In the genomic region with DNA sequence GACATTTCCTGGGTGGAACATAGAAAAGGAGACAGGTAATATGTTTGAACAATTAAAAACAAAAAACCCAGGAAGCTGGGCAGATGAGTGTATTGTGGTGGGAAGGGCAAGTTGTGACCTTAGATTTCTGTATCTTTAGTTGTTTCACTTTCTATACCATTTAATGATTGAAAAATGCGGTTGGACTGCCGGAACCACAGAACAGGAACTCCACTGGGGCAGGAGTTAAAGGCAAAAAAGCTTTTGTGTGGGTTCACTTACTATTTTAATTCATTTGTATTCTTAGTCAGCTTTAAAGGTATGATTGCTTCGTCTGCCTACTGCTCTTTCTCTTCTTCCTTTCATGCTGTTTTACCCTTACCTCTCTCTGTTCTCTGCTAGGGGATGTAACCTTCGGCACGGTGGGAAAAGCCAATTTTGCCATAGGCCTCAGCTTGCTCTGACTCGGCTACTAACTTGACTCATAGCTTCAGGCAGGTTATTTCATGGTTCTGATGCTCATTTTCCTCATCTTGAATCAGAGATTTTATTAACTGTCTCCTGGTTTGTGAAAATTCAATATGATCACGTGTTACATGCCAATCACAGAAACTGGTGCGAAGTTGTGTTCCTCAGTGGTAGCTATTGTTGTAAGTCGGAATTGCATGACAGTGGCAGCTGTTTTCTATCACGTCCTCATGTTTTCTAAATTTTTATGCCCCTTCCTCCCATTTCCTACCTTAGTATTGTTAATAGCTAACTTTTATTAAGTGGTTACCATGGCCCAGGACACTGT, we compare ENCODE assay signal across 8 cellular contexts. TPM values are rescaled to one million over a fixed set of nuclear protein-coding genes. Genes with fewer than 3 reads are reported as not detected.
DNase-seq lines count a peak whose midpoint lies in the region; ATAC-seq lines count a peak whose summit lies in the region.

No MANE protein-coding gene starts in this region.

- H3K9me3 Mint-ChIP-seq in immature natural killer cell = no peaks in the 10 kb centered on the region

- H3K4me3 Mint-ChIP-seq in immature natural killer cell = peak overlapping the region; percentile 94 to 99 (median 97)

- H3K27me3 Mint-ChIP-seq in immature natural killer cell (ENCODE audit: low read depth in 3 of 3) = peaks cover 6 to 10% (median 10%) of the 10 kb centered on the region in 3 donors

- DNase-seq in AML-193 (lab: John Stamatoyannopoulos, UW) (peak; percentile 25 to 37), immature natural killer cell (peak; percentile 84 to 86 (median 85)), NCI-H2081 treated with DMSO at 0.1 percent for 48 hours (lab: John Stamatoyannopoulos, UW) (no peak), posterior cingulate gyrus (no peak), hepatic stellate cell (ENCODE audit: low spot score) (no peak)
- peak; percentile 26 to 33 for DNase-seq in activated CD4-positive, alpha-beta T cell treated with anti-CD3 and anti-CD28 coated beads for 4 hours

- ATAC-seq in GM19397 (IDR thresholded peaks at IDR 0.05; ENCODE audit: unreplicated experiment) = peak; percentile 42
- peak; percentile 60 for ATAC-seq in HG03457 (IDR thresholded peaks at IDR 0.05; ENCODE audit: unreplicated experiment)

- intact Hi-C loops in posterior cingulate gyrus (cut with DNase I) = no loop called here

- H3K36me3 Mint-ChIP-seq in immature natural killer cell = no peaks in the 10 kb centered on the region

- H3K4me1 Mint-ChIP-seq in immature natural killer cell = peaks cover 58 to 68% of the 10 kb centered on the region in 2 donors

- H3K27ac Mint-ChIP-seq in immature natural killer cell = peak overlapping the region; percentile 89 to 98 (median 98)

RNA-seq across cellular contexts. Expression of a gene that starts 1.6 kb away (rescaled TPM):
- 10 to 100 TPM; 30.2 to 83.7 (median 59.1) TPM for polyA plus RNA-seq in immature natural killer cell

Comparison
In these comparisons a context has a peak if more than half of its experiments do, and no peak if none do; other contexts are left out.
1. DNase-seq: peak in AML-193 (2 of 2), activated CD4-positive, alpha-beta T cell treated with anti-CD3 and anti-CD28 coated beads for 4 hours (2 of 2) and immature natural killer cell (3 of 3); none in NCI-H2081 treated with DMSO at 0.1 percent for 48 hours (single experiment), posterior cingulate gyrus (0 of 10) and hepatic stellate cell (single experiment).